10 cellular contexts compared by ENCODE assay signal in genomic region chr9:123749580-123750202, GRCh38.
DNase-seq lines count a peak whose midpoint lies in the region; ATAC-seq and TF ChIP-seq lines count a peak whose summit lies in the region.
"Had no signal": no experiment of that assay in that cellular context is flagged by ENCODE, and none has a peak within 500 bp of the region (broad histone marks: within the 10 kb centered on the region; RNA-seq: fewer than 3 reads in every experiment).

No MANE protein-coding gene starts in this region.

- CTCF ChIA-PET in HEK293T (lab: Yijun Ruan, JAX), result no interaction called here

- no peak overlapping the region for H3K4me3 ChIP-seq in colonic mucosa
- H3K4me3 ChIP-seq: heart right ventricle had no signal

- no peaks in the 10 kb centered on the region for H3K27me3 ChIP-seq in colonic mucosa
- H3K27me3 ChIP-seq: heart right ventricle had no signal

- no peak overlapping the region for H3K4me3 Mint-ChIP-seq in osteocyte (ENCODE audit: unreplicated experiment)

- peaks cover 7% of the 10 kb centered on the region for H3K36me3 Mint-ChIP-seq in osteocyte (ENCODE audit: unreplicated experiment)

- ATAC-seq in GM18498 (IDR thresholded peaks at IDR 0.05; ENCODE audit: unreplicated experiment), result peak; percentile 60
- no peak for ATAC-seq in HG03025 (IDR thresholded peaks at IDR 0.05; ENCODE audit: low FRiP score, unreplicated experiment)

- DNase-seq in HEK293T (ENCODE audit: extremely low spot score), result peak; percentile 18
- peak; percentile 92 for DNase-seq in NOMO-1 treated with DMSO at 0.1 percent for 48 hours (lab: John Stamatoyannopoulos, UW; ENCODE audit: unreplicated experiment)
- peak; percentile 65 for DNase-seq in medulla oblongata (ENCODE audit: extremely low spot score)
- DNase-seq in NCI-H345 (lab: John Stamatoyannopoulos, UW), result no peak
- DNase-seq in colonic mucosa, result no peak
- DNase-seq in osteocyte (ENCODE audit: extremely low spot score, unreplicated experiment), result no peak
- DNase-seq: heart right ventricle, NCI-H82 had no signal

- no peaks in the 10 kb centered on the region for H3K9me3 Mint-ChIP-seq in osteocyte (ENCODE audit: unreplicated experiment)

- POLR2A ChIA-PET in HEK293T (lab: Yijun Ruan, JAX), result no interaction called here

- TF ChIP-seq CTCF in colonic mucosa (IDR thresholded peaks at IDR 0.05) (no peak), osteocyte (IDR thresholded peaks at IDR 0.05) (no peak)

- H3K27ac ChIP-seq in colonic mucosa, result no peak overlapping the region
- H3K27ac ChIP-seq: heart right ventricle had no signal

- no peaks in the 10 kb centered on the region for H3K4me1 ChIP-seq in colonic mucosa

- no peak overlapping the region for H3K27ac Mint-ChIP-seq in osteocyte (ENCODE audit: unreplicated experiment)

- H3K36me3 ChIP-seq in colonic mucosa, result no peaks in the 10 kb centered on the region
- H3K36me3 ChIP-seq: heart right ventricle had no signal

- H3K4me1 Mint-ChIP-seq in osteocyte (ENCODE audit: unreplicated experiment), result peaks cover 28% of the 10 kb centered on the region

- H3K27me3 Mint-ChIP-seq in osteocyte (ENCODE audit: unreplicated experiment), result no peaks in the 10 kb centered on the region

- intact Hi-C loops in colonic mucosa (cut with DNase I), result no loop called here

- H3K9me3 ChIP-seq in colonic mucosa, result no peaks in the 10 kb centered on the region
- H3K9me3 ChIP-seq: heart right ventricle had no signal

- H3K9ac ChIP-seq in colonic mucosa (ENCODE audit: low read depth in 2 of 2, low read length in 2 of 2), result no peak overlapping the region

TF ChIP-seq in HEK293T, 16 proteins besides CTCF, POLR2A, EP300 and RAD21:
- TF ChIP-seq ZNF384 (IDR thresholded peaks at IDR 0.05) (no peak), FOXM1 (IDR thresholded peaks at IDR 0.05; ENCODE audit: borderline replicate concordance) (no peak), HDGF (IDR thresholded peaks at IDR 0.05; ENCODE audit: borderline replicate concordance) (no peak), ELF4 (IDR thresholded peaks at IDR 0.05) (no peak), FOXA1 (IDR thresholded peaks at IDR 0.05) (no peak), L3MBTL2 (conservative IDR thresholded peaks at IDR 0.05) (no peak), CTBP1 (IDR thresholded peaks at IDR 0.05; ENCODE audit: borderline replicate concordance) (no peak), SUZ12 (IDR thresholded peaks at IDR 0.05) (no peak), BHLHE40 (IDR thresholded peaks at IDR 0.05; ENCODE audit: borderline replicate concordance) (no peak), FOXK2 (IDR thresholded peaks at IDR 0.05) (no peak), ARNT (IDR thresholded peaks at IDR 0.05) (no peak), NFRKB (IDR thresholded peaks at IDR 0.05) (no peak), TARDBP (IDR thresholded peaks at IDR 0.05) (no peak), LEF1 (IDR thresholded peaks at IDR 0.05; ENCODE audit: borderline replicate concordance) (no peak), SP1 (IDR thresholded peaks at IDR 0.05) (no peak)
- TF ChIP-seq, protein P1, sequence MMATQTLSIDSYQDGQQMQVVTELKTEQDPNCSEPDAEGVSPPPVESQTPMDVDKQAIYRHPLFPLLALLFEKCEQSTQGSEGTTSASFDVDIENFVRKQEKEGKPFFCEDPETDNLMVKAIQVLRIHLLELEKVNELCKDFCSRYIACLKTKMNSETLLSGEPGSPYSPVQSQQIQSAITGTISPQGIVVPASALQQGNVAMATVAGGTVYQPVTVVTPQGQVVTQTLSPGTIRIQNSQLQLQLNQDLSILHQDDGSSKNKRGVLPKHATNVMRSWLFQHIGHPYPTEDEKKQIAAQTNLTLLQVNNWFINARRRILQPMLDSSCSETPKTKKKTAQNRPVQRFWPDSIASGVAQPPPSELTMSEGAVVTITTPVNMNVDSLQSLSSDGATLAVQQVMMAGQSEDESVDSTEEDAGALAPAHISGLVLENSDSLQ (IDR thresholded peaks at IDR 0.05), result no peak

Comparison
In these comparisons a context has a peak if more than half of its experiments do, and no peak if none do; other contexts are left out.
1. DNase-seq: peak in HEK293T (single experiment), NOMO-1 treated with DMSO at 0.1 percent for 48 hours (single experiment) and medulla oblongata (single experiment); none in NCI-H345 (single experiment), colonic mucosa (single experiment) and osteocyte (single experiment).